Comparison of ENCODE assay signal across 8 cellular contexts in genomic region chr4:152937280-152937534, GRCh38. TPM values are rescaled to one million over a fixed set of nuclear protein-coding genes. Genes with fewer than 3 reads are reported as not detected.
DNase-seq lines count a peak whose midpoint lies in the region; ATAC-seq and TF ChIP-seq lines count a peak whose summit lies in the region.

No MANE protein-coding gene starts in this region.

- no peak for DNase-seq in LNCaP clone FGC (ENCODE audit: low read depth)
- DNase-seq in effector memory CD8-positive, alpha-beta T cell, result no peak
- no peak for DNase-seq in stimulated activated naive CD4-positive, alpha-beta T cell treated with Interleukin-2 at 50 U/mL for 16 hours (lab: John Stamatoyannopoulos, UW)
- DNase-seq in omental fat pad (ENCODE audit: low spot score), result no peak
- DNase-seq in activated CD4-positive, alpha-beta T cell treated with anti-CD3 and anti-CD28 coated beads, Interleukin-2, amount 50 U/mL, for 4 hours, result no peak

- H3F3A ChIP-seq in neural cell (ENCODE audit: insufficient read depth, low read length, poor library complexity, severe bottlenecking), result no peaks in the 10 kb centered on the region

- H3K4me2 ChIP-seq in BLaER1 (peak overlapping the region; percentile 99), neural cell (ENCODE audit: low read length) (peak overlapping the region; percentile 30)

- TF ChIP-seq EP300 in neural cell (conservative IDR thresholded peaks at IDR 0.05; ENCODE audit: poor library complexity, severe bottlenecking), result no peak

- H3K27ac ChIP-seq in BLaER1, result no peak overlapping the region
- H3K27ac ChIP-seq in neural cell (ENCODE audit: low read length), result no peak overlapping the region

- no peak for TF ChIP-seq RAD21 in neural cell (conservative IDR thresholded peaks at IDR 0.05)

- H3K27me3 ChIP-seq in BLaER1 (peaks cover 78% of the 10 kb centered on the region), neural cell (ENCODE audit: insufficient read depth, low read depth, low read length) (peaks cover 22% of the 10 kb centered on the region)

- H3K4me3 ChIP-seq in BLaER1 (peak overlapping the region; percentile 67), LNCaP clone FGC (ENCODE audit: low read depth, low read length) (peak overlapping the region; percentile 80), neural cell (ENCODE audit: low read length) (peak overlapping the region; percentile 82)

- peak overlapping the region; percentile 40 to 72 for H3K4me3 Mint-ChIP-seq in effector memory CD8-positive, alpha-beta T cell

- ATAC-seq in effector memory CD8-positive, alpha-beta T cell (replicated peaks), result peak; percentile 26
- ATAC-seq in omental fat pad (ENCODE audit: low FRiP score) (no peak), GM19328 (IDR thresholded peaks at IDR 0.05; ENCODE audit: unreplicated experiment) (no peak)

- H3K9ac ChIP-seq in BLaER1 (no peak overlapping the region), neural cell (ENCODE audit: low read length) (peak overlapping the region; percentile 90)

- no peak overlapping the region for H3K27ac Mint-ChIP-seq in effector memory CD8-positive, alpha-beta T cell

- H3K36me3 ChIP-seq in BLaER1 (no peaks in the 10 kb centered on the region), neural cell (ENCODE audit: insufficient read depth, low read length) (no peaks in the 10 kb centered on the region)

- peaks cover 14 to 18% of the 10 kb centered on the region in 2 donors for H3K4me1 Mint-ChIP-seq in effector memory CD8-positive, alpha-beta T cell (ENCODE audit: low read depth in 2 of 2)

- H3K4me1 ChIP-seq in BLaER1, result peaks cover 27% of the 10 kb centered on the region

- peak overlapping the region; percentile 43 for H2AFZ ChIP-seq in neural cell (ENCODE audit: low read depth, low read length)

- H3K9me3 ChIP-seq in BLaER1 (peaks cover 5% of the 10 kb centered on the region; the same call in 1 of the 2 replicates), neural cell (ENCODE audit: low read length) (no peaks in the 10 kb centered on the region)

- peaks cover 58 to 63% of the 10 kb centered on the region in 2 donors for H3K27me3 Mint-ChIP-seq in effector memory CD8-positive, alpha-beta T cell

- H3K36me3 Mint-ChIP-seq in effector memory CD8-positive, alpha-beta T cell (ENCODE audit: insufficient read depth), result no peaks in the 10 kb centered on the region

- H3K9me3 Mint-ChIP-seq in effector memory CD8-positive, alpha-beta T cell, result no peaks in the 10 kb centered on the region

- H3K79me2 ChIP-seq in neural cell (replicated peaks; ENCODE audit: insufficient read depth, low read length), result peaks cover 15% of the 10 kb centered on the region

- no peaks in the 10 kb centered on the region for H3K9me2 ChIP-seq in neural cell (ENCODE audit: insufficient read depth, low read length)

- H4K20me1 ChIP-seq in BLaER1, result peaks cover 44% of the 10 kb centered on the region
- peaks cover 4% of the 10 kb centered on the region for H4K20me1 ChIP-seq in neural cell (ENCODE audit: insufficient read depth)

- TF ChIP-seq CTCF in LNCaP clone FGC (IDR thresholded peaks at IDR 0.05; ENCODE audit: control insufficient read depth, extremely low read depth, insufficient read depth), result no peak
- no peak for TF ChIP-seq CTCF in neural cell (IDR thresholded peaks at IDR 0.05; ENCODE audit: poor library complexity, severe bottlenecking)
- TF ChIP-seq CTCF in omental fat pad (IDR thresholded peaks at IDR 0.05), result no peak

TF ChIP-seq in neural cell, 6 proteins besides CTCF, POLR2A, EP300 and RAD21:
- no peak for TF ChIP-seq POLR2AphosphoS5 (IDR thresholded peaks at IDR 0.05)
- TF ChIP-seq SMC3 (conservative IDR thresholded peaks at IDR 0.05; ENCODE audit: poor library complexity), result no peak
- no peak for TF ChIP-seq REST (IDR thresholded peaks at IDR 0.05; ENCODE audit: borderline replicate concordance)
- TF ChIP-seq EZH2 (IDR thresholded peaks at IDR 0.05; ENCODE audit: borderline replicate concordance, insufficient read depth, low read length, poor library complexity, severe bottlenecking), result no peak
- TF ChIP-seq MXI1 (conservative IDR thresholded peaks at IDR 0.05; ENCODE audit: poor library complexity, severe bottlenecking), result no peak
- no peak for TF ChIP-seq TAF1 (IDR thresholded peaks at IDR 0.05; ENCODE audit: low read depth)

RNA-seq across cellular contexts. Expression of gene FHDC1, which starts 1.1 kb away (rescaled TPM):
- 10.1 and 11.4 TPM in 2 replicates for polyA plus RNA-seq in neural cell
- 19.0 and 20.6 TPM in 2 replicates for polyA minus RNA-seq in neural cell
- 1 to 10 TPM in 3 of 4 donors, under 1 TPM in 1; 0.96 to 2.0 (median 1.2) TPM for total RNA-seq in omental fat pad
